Comparison of ENCODE assay signal across 15 cellular contexts in the genomic region with DNA sequence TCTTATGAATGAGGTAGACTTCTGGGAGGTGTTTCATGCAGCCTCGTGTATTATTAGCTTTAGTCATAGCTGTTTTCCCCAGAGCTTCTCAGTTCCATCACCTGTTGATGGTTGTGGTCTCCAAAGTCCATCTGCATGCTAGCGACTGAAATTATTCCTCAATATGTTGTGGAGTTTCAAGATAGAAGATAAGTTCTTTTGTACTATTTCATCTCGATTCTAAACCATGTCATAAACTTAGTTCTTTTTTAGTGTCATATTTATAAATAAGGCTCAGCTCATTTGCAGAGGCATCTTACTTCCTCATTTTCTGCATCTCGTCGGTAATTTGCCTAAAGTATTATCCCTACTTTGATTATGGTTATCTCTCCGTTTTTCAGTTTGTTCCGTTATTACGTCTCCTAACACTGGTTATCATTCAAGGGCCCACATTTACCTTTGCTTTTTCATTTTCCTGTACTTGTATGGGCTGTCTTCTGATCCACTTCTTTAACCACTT.
DNase-seq lines count a peak whose midpoint lies in the region; ATAC-seq and TF ChIP-seq lines count a peak whose summit lies in the region.
"Had no signal": no experiment of that assay in that cellular context is flagged by ENCODE, and none has a peak within 500 bp of the region (broad histone marks: within the 10 kb centered on the region; RNA-seq: fewer than 3 reads in every experiment).

No MANE protein-coding gene starts in this region.

- CTCF ChIA-PET in Caco-2 (lab: Charles Lee), result no interaction called here

- no TSS peak for BruUV-seq in Caco-2 (replicated peaks; lab: Mats Ljungman, UMichigan)

- no peak overlapping the region for H3K4me3 Mint-ChIP-seq in CD14-positive monocyte
- H3K4me3 Mint-ChIP-seq in Caco-2 (ENCODE audit: unreplicated experiment), result no peak overlapping the region
- H3K4me3 Mint-ChIP-seq: WTC11 had no signal

- peaks cover 1% of the 10 kb centered on the region for H3K36me3 ChIP-seq in Caco-2 (ENCODE audit: control insufficient read depth, insufficient read depth, low read length)

- H3K27me3 Mint-ChIP-seq in CD14-positive monocyte (ENCODE audit: low read depth in 3 of 3) (peaks cover 0 to 2% (median 0%) of the 10 kb centered on the region in 3 donors), Caco-2 (ENCODE audit: insufficient read depth, unreplicated experiment) (no peaks in the 10 kb centered on the region)

- no peaks in the 10 kb centered on the region for H3K27me3 ChIP-seq in Caco-2 (replicated peaks; ENCODE audit: control insufficient read depth, insufficient read depth, low read length)
- H3K27me3 ChIP-seq: transverse colon had no signal

- H3K9me3 Mint-ChIP-seq in CD14-positive monocyte, result no peaks in the 10 kb centered on the region
- H3K9me3 Mint-ChIP-seq in Caco-2 (ENCODE audit: unreplicated experiment), result no peaks in the 10 kb centered on the region
- H3K9me3 Mint-ChIP-seq: WTC11 had no signal

- no peak overlapping the region for H3K4me3 ChIP-seq in Caco-2 (ENCODE audit: low read depth, low read length)
- H3K4me3 ChIP-seq: left ventricle myocardium inferior, transverse colon had no signal

- H3K27ac Mint-ChIP-seq in CD14-positive monocyte (no peak overlapping the region), Caco-2 (ENCODE audit: unreplicated experiment) (no peak overlapping the region)
- H3K27ac Mint-ChIP-seq: WTC11 had no signal

- H3K4me1 Mint-ChIP-seq in CD14-positive monocyte, result no peaks in the 10 kb centered on the region
- peaks cover 14% of the 10 kb centered on the region for H3K4me1 Mint-ChIP-seq in Caco-2 (ENCODE audit: low read depth, unreplicated experiment)

- intact Hi-C loops in CD14-positive monocyte (cut with micrococcal nuclease) (no loop called here), Caco-2 (cut with micrococcal nuclease; ENCODE audit: unreplicated experiment) (no loop called here)

- TF ChIP-seq CTCF in CD14-positive monocyte (IDR thresholded peaks at IDR 0.05) (no peak), Caco-2 (IDR thresholded peaks at IDR 0.05; ENCODE audit: insufficient read depth in 1 of 2, low read depth in 1 of 2, low read length in 1 of 2, severe bottlenecking in 1 of 2, unreplicated experiment in 1 of 2) (no peak)

- H3K36me3 Mint-ChIP-seq in CD14-positive monocyte (peaks cover 37 to 51% of the 10 kb centered on the region in 2 donors), Caco-2 (ENCODE audit: insufficient read depth, unreplicated experiment) (no peaks in the 10 kb centered on the region)

- DNase-seq in germinal center (ENCODE audit: low spot score), result peak; percentile 41
- no peak for DNase-seq in activated T-cell treated with anti-CD3 and anti-CD28 coated beads, Interleukin-2, amount 50 U/mL, for 1 hour
- no peak for DNase-seq in CD14-positive monocyte (ENCODE audit: low spot score)
- DNase-seq in Caco-2, result no peak
- no peak for DNase-seq in central memory CD4-positive, alpha-beta T cell
- DNase-seq: activated effector memory CD4-positive, alpha-beta T cell treated with Interleukin-2 at 50 U/mL for 16 hours; COR-L47; IMR-90; left ventricle myocardium inferior; RPMI8226; transverse colon had no signal

- ATAC-seq in GM18867 (IDR thresholded peaks at IDR 0.05; ENCODE audit: unreplicated experiment) (peak; percentile 81), GM21515 (IDR thresholded peaks at IDR 0.05; ENCODE audit: unreplicated experiment) (peak; percentile 71), HG03064 (IDR thresholded peaks at IDR 0.05; ENCODE audit: low read depth, unreplicated experiment) (peak; percentile 62)

- H3K9me3 ChIP-seq in Caco-2, result no peaks in the 10 kb centered on the region
- H3K9me3 ChIP-seq: left ventricle myocardium inferior, transverse colon had no signal

- POLR2A ChIA-PET in Caco-2 (lab: Charles Lee), result interaction anchor here (0.6 kb wide), 1 partner anchor 33 kb away, joined by 3 read pairs; no protein-coding TSS in a partner anchor

- peaks cover 15% of the 10 kb centered on the region; the same call in 1 of the 2 replicates for H3K4me1 ChIP-seq in Caco-2
- H3K4me1 ChIP-seq: left ventricle myocardium inferior, transverse colon had no signal
